1 cellular context compared by ENCODE assay signal in genomic region chr11:2390871-2391662, GRCh38.
TF ChIP-seq lines count a peak whose summit lies in the region.

No MANE protein-coding gene starts in this region.

TF ChIP-seq in IMR-90, 13 proteins besides CTCF, POLR2A, EP300 and RAD21:
- no peak for TF ChIP-seq ELK1 (IDR thresholded peaks at IDR 0.05; ENCODE audit: borderline replicate concordance, low read depth, low read length)
- no peak for TF ChIP-seq MAFK (IDR thresholded peaks at IDR 0.05; ENCODE audit: low read depth, low read length)
- peak; percentile 56; the same call in 1 of the 2 replicates for TF ChIP-seq MAZ (IDR thresholded peaks at IDR 0.05; ENCODE audit: borderline replicate concordance, low read depth, low read length)
- TF ChIP-seq, protein P1, sequence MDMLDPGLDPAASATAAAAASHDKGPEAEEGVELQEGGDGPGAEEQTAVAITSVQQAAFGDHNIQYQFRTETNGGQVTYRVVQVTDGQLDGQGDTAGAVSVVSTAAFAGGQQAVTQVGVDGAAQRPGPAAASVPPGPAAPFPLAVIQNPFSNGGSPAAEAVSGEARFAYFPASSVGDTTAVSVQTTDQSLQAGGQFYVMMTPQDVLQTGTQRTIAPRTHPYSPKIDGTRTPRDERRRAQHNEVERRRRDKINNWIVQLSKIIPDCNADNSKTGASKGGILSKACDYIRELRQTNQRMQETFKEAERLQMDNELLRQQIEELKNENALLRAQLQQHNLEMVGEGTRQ (IDR thresholded peaks at IDR 0.05; ENCODE audit: low read depth, low read length): no peak
- TF ChIP-seq CHD1 (IDR thresholded peaks at IDR 0.05; ENCODE audit: low read depth, low read length): no peak
- TF ChIP-seq RCOR1 (IDR thresholded peaks at IDR 0.05; ENCODE audit: insufficient replicate concordance, low read length): no peak
